13 cellular contexts compared by ENCODE assay signal in the genomic region with DNA sequence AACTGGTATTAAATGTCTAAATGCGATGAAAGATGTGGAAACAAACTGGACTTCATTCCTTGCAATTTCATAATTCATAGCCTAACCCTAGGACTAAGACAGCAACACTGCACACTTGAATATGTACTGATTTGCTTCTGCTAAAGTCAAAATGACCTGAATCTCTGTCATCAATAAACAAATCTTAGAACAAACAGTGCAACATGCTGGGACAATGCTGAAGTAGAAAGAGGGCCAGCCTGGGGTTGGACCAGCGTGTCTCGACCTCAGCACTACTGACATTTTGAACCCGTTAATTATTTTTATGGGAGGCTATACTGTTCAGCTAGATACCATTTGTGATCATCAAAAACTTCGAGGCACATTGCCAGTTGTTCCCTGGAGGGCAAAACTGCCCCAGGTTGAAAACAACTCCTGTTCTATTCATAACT. TPM values are rescaled to one million over a fixed set of nuclear protein-coding genes. Genes with fewer than 3 reads are reported as not detected.
A peak's percentile ranks its signal among the peaks of the same experiment; 100 is the strongest.
DNase-seq lines count a peak whose midpoint lies in the region; ATAC-seq, FAIRE-seq and TF ChIP-seq lines count a peak whose summit lies in the region.
"Had no signal": no experiment of that assay in that cellular context is flagged by ENCODE, and none has a peak within 500 bp of the region (broad histone marks: within the 10 kb centered on the region; RNA-seq: fewer than 3 reads in every experiment).

No MANE protein-coding gene starts in this region.

- ATAC-seq in left lung (no peak), pancreas (no peak)

- H3K36me3 ChIP-seq in left lung (peaks cover 0 to 7% of the 10 kb centered on the region in 2 donors), stomach smooth muscle (ENCODE audit: control insufficient read depth in 2 of 2, insufficient read depth in 2 of 2, low read length in 2 of 2) (peaks cover 0 to 2% of the 10 kb centered on the region in 2 donors), pancreas (no peaks in the 10 kb centered on the region), SJCRH30 (no peaks in the 10 kb centered on the region)

- H3K4me1 ChIP-seq in left lung (peaks cover 40 to 71% of the 10 kb centered on the region in 2 donors), stomach smooth muscle (ENCODE audit: control insufficient read depth, insufficient read depth, low read length) (peaks cover 69% of the 10 kb centered on the region), pancreas (peaks cover 0 to 3% (median 0%) of the 10 kb centered on the region in 3 donors), SJCRH30 (peaks cover 25% of the 10 kb centered on the region)

- H3K27ac ChIP-seq in caudate nucleus (ENCODE audit: low read depth, low read length) (peak overlapping the region; percentile 26), left lung (peak overlapping the region; percentile 89 to 99), stomach smooth muscle (ENCODE audit: low read length) (peak overlapping the region; percentile 100), pancreas (peak overlapping the region in 2 of 4 donors; percentile 90 to 91), SJCRH30 (no peak overlapping the region)

- 83 to 88% methylated on average over 5 of the region's 5 CpGs for WGBS in pancreas, 2 donors

- no peak for FAIRE-seq in pancreas (lab: Jason Lieb, UNC)

- H3K9me3 ChIP-seq in left lung (no peaks in the 10 kb centered on the region), stomach smooth muscle (ENCODE audit: control insufficient read depth in 2 of 2, low read length in 2 of 2) (no peaks in the 10 kb centered on the region), pancreas (no peaks in the 10 kb centered on the region), SJCRH30 (replicated peaks) (no peaks in the 10 kb centered on the region)

- intact Hi-C loops in left lung (cut with DNase I) (no loop called here), pancreas (cut with DNase I) (no loop called here)

- TF ChIP-seq CTCF in left lung (IDR thresholded peaks at IDR 0.05) (no peak), pancreas (IDR thresholded peaks at IDR 0.05) (no peak)

- peak overlapping the region; percentile 7 to 53 for H3K9ac ChIP-seq in stomach smooth muscle (ENCODE audit: low read length in 2 of 2)

- CTCF ChIA-PET in HEK293T (lab: Yijun Ruan, JAX): no interaction called here

- POLR2A ChIA-PET in HEK293T (lab: Yijun Ruan, JAX): no interaction called here

- H3K27me3 ChIP-seq in left lung (no peaks in the 10 kb centered on the region), stomach smooth muscle (ENCODE audit: control insufficient read depth in 1 of 2, insufficient read depth in 2 of 2, low read length in 2 of 2) (no peaks in the 10 kb centered on the region), pancreas (no peaks in the 10 kb centered on the region), SJCRH30 (no peaks in the 10 kb centered on the region)

- H3K4me3 ChIP-seq in left lung: no peak overlapping the region
- H3K4me3 ChIP-seq in stomach smooth muscle (ENCODE audit: low read length in 2 of 2): peak overlapping the region in 1 of 2 donors; percentile 15
- no peak overlapping the region for H3K4me3 ChIP-seq in pancreas
- no peak overlapping the region for H3K4me3 ChIP-seq in SJCRH30

- DNase-seq in HEK293T (ENCODE audit: extremely low spot score): no peak
- DNase-seq in caudate nucleus (lab: John Stamatoyannopoulos, UW): no peak
- no peak for DNase-seq in left lung
- no peak for DNase-seq in pancreas
- DNase-seq in T1000 (lab: John Stamatoyannopoulos, UW): no peak
- DNase-seq in SJCRH30: no peak
- DNase-seq in NCI-H748 treated with DMSO at 0.1 percent for 48 hours (lab: John Stamatoyannopoulos, UW): no peak
- DNase-seq: activated CD4-positive, alpha-beta T cell treated with anti-CD3 and anti-CD28 coated beads for 1 hour; CD4-positive, alpha-beta memory T cell; HCEC 1CT; immature natural killer cell; NCI-H510A had no signal

TF ChIP-seq in HEK293T, 16 proteins besides CTCF, POLR2A, EP300 and RAD21:
- no peak for TF ChIP-seq FOXA1 (IDR thresholded peaks at IDR 0.05)
- TF ChIP-seq, protein P1, sequence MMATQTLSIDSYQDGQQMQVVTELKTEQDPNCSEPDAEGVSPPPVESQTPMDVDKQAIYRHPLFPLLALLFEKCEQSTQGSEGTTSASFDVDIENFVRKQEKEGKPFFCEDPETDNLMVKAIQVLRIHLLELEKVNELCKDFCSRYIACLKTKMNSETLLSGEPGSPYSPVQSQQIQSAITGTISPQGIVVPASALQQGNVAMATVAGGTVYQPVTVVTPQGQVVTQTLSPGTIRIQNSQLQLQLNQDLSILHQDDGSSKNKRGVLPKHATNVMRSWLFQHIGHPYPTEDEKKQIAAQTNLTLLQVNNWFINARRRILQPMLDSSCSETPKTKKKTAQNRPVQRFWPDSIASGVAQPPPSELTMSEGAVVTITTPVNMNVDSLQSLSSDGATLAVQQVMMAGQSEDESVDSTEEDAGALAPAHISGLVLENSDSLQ (IDR thresholded peaks at IDR 0.05): peak; percentile 24; the same call in 1 of the 2 replicates
TF ChIP-seq in HEK293T: peak in this region for 1.

RNA-seq across cellular contexts. Expression of a gene that starts 47.1 kb away (rescaled TPM):
- total RNA-seq in left lung: 100 to 1,000 TPM; 241 to 295 TPM
- 10 to 100 TPM in 5 of 6 donors, 1 to 10 TPM in 1; 6.7 to 38.2 (median 14.2) TPM for total RNA-seq in pancreas
- polyA plus RNA-seq in pancreas: 1 to 10 TPM; 4.7 to 5.6 TPM
- 4.2 and 4.6 TPM in 2 replicates for total RNA-seq in SJCRH30 (2014; rRNA removed; shearing (Covaris generic))
- polyA plus RNA-seq: CD4-positive, alpha-beta memory T cell had no signal

Comparison
In these comparisons a context has a peak if more than half of its experiments do, and no peak if none do; other contexts are left out.
1. RNA of a gene that starts 47.1 kb away (total RNA-seq): 241 to 295 TPM in left lung; 6.7 to 38.2 TPM in pancreas and 4.2 to 4.6 TPM in SJCRH30; every median in the first group is over 4 times any median in the second.